11 cellular contexts compared by ENCODE assay signal in the genomic region with DNA sequence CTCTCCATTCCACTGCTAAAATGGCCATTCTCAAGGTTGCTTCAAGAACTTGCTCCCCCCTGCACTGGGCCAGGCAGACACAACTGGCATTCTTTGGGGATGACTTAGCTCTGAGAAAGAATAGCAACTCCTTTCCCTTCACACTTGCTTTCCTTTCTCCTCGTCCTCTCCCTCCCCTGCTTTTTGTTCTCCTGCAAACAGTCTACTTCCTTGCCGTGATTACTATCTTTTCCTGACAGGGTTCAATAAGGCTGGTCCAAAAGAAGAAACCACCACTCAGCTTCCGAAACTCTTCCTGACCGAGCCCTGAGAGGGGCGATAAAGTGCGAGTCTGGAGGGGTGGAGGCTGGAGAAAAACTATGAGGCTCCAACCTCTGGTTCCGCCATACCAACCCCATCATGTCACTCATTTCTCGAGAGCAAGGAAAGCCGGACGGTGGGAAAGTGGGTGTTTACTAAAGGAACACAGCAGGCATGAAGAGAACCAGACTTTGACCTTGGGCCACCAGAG. TPM values are rescaled to one million over a fixed set of nuclear protein-coding genes. Genes with fewer than 3 reads are reported as not detected.
DNase-seq lines count a peak whose midpoint lies in the region; ATAC-seq and TF ChIP-seq lines count a peak whose summit lies in the region.
"Had no signal": no experiment of that assay in that cellular context is flagged by ENCODE, and none has a peak within 500 bp of the region (broad histone marks: within the 10 kb centered on the region; RNA-seq: fewer than 3 reads in every experiment).

No MANE protein-coding gene starts in this region.

- peaks cover 3% of the 10 kb centered on the region for H3K79me1 ChIP-seq in H9 (ENCODE audit: insufficient read depth, low read depth, low read length, poor library complexity, severe bottlenecking)

- WGBS in H9 (ENCODE audit: extremely low coverage, insufficient read length, low lambda C conversion rate), result no CpG with 5 or more reads among the region's 10 CpGs
- 62 to 72% methylated on average over 10 of the region's 10 CpGs for WGBS in body of pancreas, 2 donors
- WGBS in hepatocyte (ENCODE audit: low lambda C conversion rate, missing lambda C conversion rate), result 86% methylated on average over 10 of the region's 10 CpGs

- no peak overlapping the region for H3K14ac ChIP-seq in H9 (ENCODE audit: insufficient read depth, low read length)

- H3K23ac ChIP-seq in H9 (ENCODE audit: insufficient read length, low read depth, low read length), result no peak overlapping the region

- peaks cover 66 to 77% (median 69%) of the 10 kb centered on the region in 3 experiments for H3K36me3 Mint-ChIP-seq in H9 (ENCODE audit: insufficient read depth in 1 of 3, low read depth in 3 of 3)
- no peaks in the 10 kb centered on the region for H3K36me3 Mint-ChIP-seq in activated naive CD4-positive, alpha-beta T cell treated with anti-CD3 and anti-CD28 coated beads, Interleukin-2, amount 10 ng/mL, durations not matched to agents 7 days and 5 days

- TF ChIP-seq POLR2A in body of pancreas (IDR thresholded peaks at IDR 0.05), result no peak

- H3K23me2 ChIP-seq in H9 (ENCODE audit: insufficient read length, low read depth, low read length, poor library complexity, severe bottlenecking), result peaks cover 6% of the 10 kb centered on the region

- H2BK12ac ChIP-seq in H9 (ENCODE audit: insufficient read length, low read depth, low read length), result no peak overlapping the region

- H3K4me3 Mint-ChIP-seq in H9, result no peak overlapping the region; a peak in 1 of 5 replicates
- H3K4me3 Mint-ChIP-seq in activated naive CD4-positive, alpha-beta T cell treated with anti-CD3 and anti-CD28 coated beads, Interleukin-2, amount 10 ng/mL, durations not matched to agents 7 days and 5 days, result no peak overlapping the region
- H3K4me3 Mint-ChIP-seq: stimulated activated naive CD8-positive, alpha-beta T cell treated with anti-CD3 and anti-CD28 coated beads, Interleukin-15, Interleukin-2, amounts not matched to agents 100 ng/mL and 50 ng/mL, for 24 hours had no signal

- H3K27ac Mint-ChIP-seq in H9, result peak overlapping the region in 1 of 3 experiments; percentile 10; a peak in 1 of 7 replicates
- H3K27ac Mint-ChIP-seq in activated naive CD4-positive, alpha-beta T cell treated with anti-CD3 and anti-CD28 coated beads, Interleukin-2, amount 10 ng/mL, durations not matched to agents 7 days and 5 days, result no peak overlapping the region
- H3K27ac Mint-ChIP-seq: stimulated activated naive CD8-positive, alpha-beta T cell treated with anti-CD3 and anti-CD28 coated beads, Interleukin-15, Interleukin-2, amounts not matched to agents 100 ng/mL and 50 ng/mL, for 24 hours had no signal

- ATAC-seq in body of pancreas, result no peak
- ATAC-seq: pancreas had no signal

- H3K4ac ChIP-seq in H9 (ENCODE audit: low read depth, low read length), result no peak overlapping the region

- no peak overlapping the region for H3K4me3 ChIP-seq in body of pancreas
- no peak overlapping the region for H3K4me3 ChIP-seq in hepatocyte
- peak overlapping the region in 1 of 3 donors; percentile 33 for H3K4me3 ChIP-seq in skeletal muscle tissue (ENCODE audit: low read length in 3 of 3)
- H3K4me3 ChIP-seq: pancreas had no signal

- H3K18ac ChIP-seq in H9 (ENCODE audit: insufficient read length, low read depth, low read length), result no peak overlapping the region

- DNase-seq in H9, result peak; percentile 18
- no peak for DNase-seq in body of pancreas
- DNase-seq in hepatocyte (ENCODE audit: low spot score), result no peak
- DNase-seq in NCI-H187 (lab: John Stamatoyannopoulos, UW), result no peak
- DNase-seq in inferior parietal cortex (ENCODE audit: extremely low spot score), result no peak
- DNase-seq in activated CD4-positive, CD25-positive, alpha-beta regulatory T cell treated with anti-CD3 and anti-CD28 coated beads, Interleukin-2, amount 50 U/mL, for 72 hours, result no peak
- DNase-seq in activated naive CD4-positive, alpha-beta T cell treated with anti-CD3 and anti-CD28 coated beads, Interleukin-2, amount 10 ng/mL, durations not matched to agents 7 days and 5 days, result no peak
- DNase-seq: NCI-H146 had no signal

- peaks cover 10% of the 10 kb centered on the region for H3K27me3 Mint-ChIP-seq in H9 (ENCODE audit: low read depth)
- H3K27me3 Mint-ChIP-seq in activated naive CD4-positive, alpha-beta T cell treated with anti-CD3 and anti-CD28 coated beads, Interleukin-2, amount 10 ng/mL, durations not matched to agents 7 days and 5 days, result peaks cover 86% of the 10 kb centered on the region

- no peak overlapping the region for H4K91ac ChIP-seq in H9 (ENCODE audit: insufficient read length, low read depth, low read length)

- H3K4me2 ChIP-seq in H9 (ENCODE audit: insufficient read depth, insufficient read length, low read length) (no peak overlapping the region), hepatocyte (peak overlapping the region; percentile 81)

- H3T11ph ChIP-seq in H9 (ENCODE audit: low read length), result no peak overlapping the region

- H3K9me3 ChIP-seq in H9 (ENCODE audit: control insufficient read depth, low read depth, low read length) (no peaks in the 10 kb centered on the region), body of pancreas (no peaks in the 10 kb centered on the region), hepatocyte (ENCODE audit: low read depth) (no peaks in the 10 kb centered on the region), skeletal muscle tissue (ENCODE audit: control insufficient read depth in 3 of 3, low read length in 3 of 3) (no peaks in the 10 kb centered on the region)
- H3K9me3 ChIP-seq: pancreas had no signal

- H4K5ac ChIP-seq in H9 (ENCODE audit: insufficient read length, low read depth, low read length), result no peak overlapping the region

- H3K79me2 ChIP-seq in H9 (ENCODE audit: insufficient read depth, low read length) (peaks cover 12% of the 10 kb centered on the region; the same call in 1 of the 2 replicates), hepatocyte (peaks cover 70% of the 10 kb centered on the region)

- no peak overlapping the region for H2BK120ac ChIP-seq in H9 (ENCODE audit: low read depth, low read length, poor library complexity, severe bottlenecking)

- H3K9me3 Mint-ChIP-seq in H9, result no peaks in the 10 kb centered on the region
- no peaks in the 10 kb centered on the region for H3K9me3 Mint-ChIP-seq in activated naive CD4-positive, alpha-beta T cell treated with anti-CD3 and anti-CD28 coated beads, Interleukin-2, amount 10 ng/mL, durations not matched to agents 7 days and 5 days
- H3K9me3 Mint-ChIP-seq: stimulated activated naive CD8-positive, alpha-beta T cell treated with anti-CD3 and anti-CD28 coated beads, Interleukin-15, Interleukin-2, amounts not matched to agents 100 ng/mL and 50 ng/mL, for 24 hours had no signal

- peaks cover 14% of the 10 kb centered on the region; the same call in 1 of the 2 replicates for H3K4me1 ChIP-seq in H9 (ENCODE audit: insufficient read depth, low read length)
- peaks cover 83% of the 10 kb centered on the region for H3K4me1 ChIP-seq in body of pancreas
- peaks cover 73% of the 10 kb centered on the region for H3K4me1 ChIP-seq in hepatocyte (ENCODE audit: insufficient read depth)
- peaks cover 82 to 97% (median 91%) of the 10 kb centered on the region in 3 donors for H3K4me1 ChIP-seq in skeletal muscle tissue (ENCODE audit: control insufficient read depth in 3 of 3, insufficient read depth in 3 of 3, low read length in 3 of 3)

- no peak overlapping the region for H2AFZ ChIP-seq in H9 (ENCODE audit: low read length)
- H2AFZ ChIP-seq in hepatocyte, result no peak overlapping the region

- no peak for TF ChIP-seq CTCF in H9 (conservative IDR thresholded peaks at IDR 0.05)
- TF ChIP-seq CTCF in body of pancreas (IDR thresholded peaks at IDR 0.05), result no peak
- no peak for TF ChIP-seq CTCF in hepatocyte (IDR thresholded peaks at IDR 0.05; ENCODE audit: poor library complexity)

- no peak overlapping the region for H4K8ac ChIP-seq in H9 (replicated peaks; ENCODE audit: insufficient read length, low read depth, low read length)

- H3K9ac ChIP-seq in H9 (ENCODE audit: extremely low read depth, insufficient read length, low read length), result no peak overlapping the region
- H3K9ac ChIP-seq in skeletal muscle tissue (ENCODE audit: low read depth in 1 of 3, low read length in 3 of 3), result peak overlapping the region; percentile 55 to 73 (median 60)

- H3K27me3 ChIP-seq in H9 (ENCODE audit: insufficient read depth, low read length), result no peaks in the 10 kb centered on the region; the same call in 1 of the 2 replicates
- no peaks in the 10 kb centered on the region for H3K27me3 ChIP-seq in body of pancreas
- no peaks in the 10 kb centered on the region for H3K27me3 ChIP-seq in hepatocyte
- H3K27me3 ChIP-seq in skeletal muscle tissue (ENCODE audit: control insufficient read depth in 3 of 3, insufficient read depth in 3 of 3, low read length in 3 of 3), result no peaks in the 10 kb centered on the region
- H3K27me3 ChIP-seq: pancreas had no signal

- H3K27ac ChIP-seq in H9 (ENCODE audit: insufficient read length, low read depth, low read length) (no peak overlapping the region), body of pancreas (peak overlapping the region in 3 of 4 donors; percentile 98 to 99 (median 98)), hepatocyte (peak overlapping the region; percentile 44), skeletal muscle tissue (ENCODE audit: low read depth, low read length) (peak overlapping the region; percentile 74)
- H3K27ac ChIP-seq: pancreas had no signal

- H3K36me3 ChIP-seq in body of pancreas (replicated peaks in 1 of 2; ENCODE audit: insufficient read depth in 1 of 2, low read depth in 2 of 2), result peaks cover 4 to 12% of the 10 kb centered on the region in 2 donors
- H3K36me3 ChIP-seq in hepatocyte (replicated peaks; ENCODE audit: insufficient read depth, low read depth), result no peaks in the 10 kb centered on the region
- peaks cover 42 to 68% (median 64%) of the 10 kb centered on the region in 3 donors for H3K36me3 ChIP-seq in skeletal muscle tissue (ENCODE audit: control insufficient read depth in 3 of 3, insufficient read depth in 3 of 3, low read length in 3 of 3)

- CTCF ChIA-PET in activated naive CD4-positive, alpha-beta T cell treated with anti-CD3 and anti-CD28 coated beads, Interleukin-2, amount 10 ng/mL, durations not matched to agents 7 days and 5 days (lab: Charles Lee), result no interaction called here

- intact Hi-C loops in body of pancreas (cut with DNase I), result loop anchor here (5.0 kb wide), 1 partner anchor 52 kb away; no protein-coding TSS in a partner anchor

- no peak overlapping the region for H2BK5ac ChIP-seq in H9 (ENCODE audit: insufficient read length, low read length)

- no peak overlapping the region for H3K56ac ChIP-seq in H9 (ENCODE audit: insufficient read length, low read depth, low read length)

- H2BK20ac ChIP-seq in H9 (ENCODE audit: low read depth, low read length, poor library complexity, severe bottlenecking), result no peak overlapping the region

- peaks cover 50 to 57% of the 10 kb centered on the region in 2 experiments for H3K4me1 Mint-ChIP-seq in H9
- H3K4me1 Mint-ChIP-seq in activated naive CD4-positive, alpha-beta T cell treated with anti-CD3 and anti-CD28 coated beads, Interleukin-2, amount 10 ng/mL, durations not matched to agents 7 days and 5 days, result peaks cover 15% of the 10 kb centered on the region

- no peaks in the 10 kb centered on the region for H3K9me2 ChIP-seq in hepatocyte (replicated peaks; ENCODE audit: insufficient read depth)

- no peak overlapping the region for H2AK5ac ChIP-seq in H9 (ENCODE audit: insufficient read length, low read length)

- no peak overlapping the region for H2BK15ac ChIP-seq in H9 (ENCODE audit: low read depth, low read length)

- H4K20me1 ChIP-seq in H9 (ENCODE audit: control insufficient read depth, insufficient read depth, insufficient read length) (peaks cover 6% of the 10 kb centered on the region), hepatocyte (ENCODE audit: insufficient read depth, poor library complexity, severe bottlenecking) (peaks cover 63% of the 10 kb centered on the region)

RNA-seq across cellular contexts. Expression of a gene that starts 5.0 kb away (rescaled TPM):
- total RNA-seq in H9 (2021) (30.9 and 35.3 TPM in 2 replicates), body of pancreas (10 to 100 TPM; 65.1 to 71.5 TPM), hepatocyte (71.4 and 81.6 TPM in 2 replicates), skeletal muscle tissue (56.9 TPM)
- polyA plus RNA-seq in hepatocyte, result 63.9 and 74.2 TPM in 2 replicates
